Comparison of ENCODE assay signal across 13 cellular contexts in genomic region chr7:47170516-47170915, GRCh38.
DNase-seq lines count a peak whose midpoint lies in the region; ATAC-seq, FAIRE-seq and TF ChIP-seq lines count a peak whose summit lies in the region.
"Had no signal": no experiment of that assay in that cellular context is flagged by ENCODE, and none has a peak within 500 bp of the region (broad histone marks: within the 10 kb centered on the region; RNA-seq: fewer than 3 reads in every experiment).

No MANE protein-coding gene starts in this region.

- no peaks in the 10 kb centered on the region for H3K27me3 ChIP-seq in liver (ENCODE audit: control insufficient read depth in 4 of 4, insufficient read depth in 4 of 4, low read length in 3 of 4)
- H3K27me3 ChIP-seq in HepG2 (ENCODE audit: control insufficient read depth in 1 of 2, insufficient read depth in 2 of 2, low read length in 2 of 2), result no peaks in the 10 kb centered on the region
- no peaks in the 10 kb centered on the region for H3K27me3 ChIP-seq in upper lobe of left lung

- 92% methylated on average over 1 of the region's 1 CpG for WGBS in liver
- WGBS in HepG2 (ENCODE audit: low lambda C conversion rate), result 97% methylated on average over 1 of the region's 1 CpG
- WGBS in upper lobe of left lung, 2 donors, result 96 to 97% methylated on average over 1 of the region's 1 CpG

- CTCF ChIA-PET in HepG2 (lab: Yijun Ruan, JAX; ENCODE audit: low intra/inter-chr PET ratio, low total read pairs), result no interaction called here

- H2AFZ ChIP-seq in HepG2 (ENCODE audit: low read length), result no peak overlapping the region

- no peaks in the 10 kb centered on the region for H3K79me2 ChIP-seq in HepG2 (ENCODE audit: insufficient read depth, low read length)

- H3K9ac ChIP-seq in liver (ENCODE audit: low read depth in 1 of 2, low read length in 2 of 2) (no peak overlapping the region), HepG2 (ENCODE audit: insufficient read depth, low read depth, low read length) (no peak overlapping the region)

- TF ChIP-seq POLR2A in HepG2 (IDR thresholded peaks at IDR 0.05; ENCODE audit: insufficient read depth in 1 of 2, low read depth in 2 of 2, low read length in 2 of 2) (no peak), upper lobe of left lung (IDR thresholded peaks at IDR 0.05) (no peak)

- no TSS peak for BruUV-seq in HepG2 (replicated peaks; lab: Mats Ljungman, UMichigan)

- POLR2A ChIA-PET in HepG2 (lab: Yijun Ruan, JAX), result no interaction called here

- H3K4me2 ChIP-seq in HepG2 (ENCODE audit: low read depth, low read length), result no peak overlapping the region

- TF ChIP-seq EP300 in HepG2 (IDR thresholded peaks at IDR 0.05; ENCODE audit: low read depth in 2 of 2, low read length in 2 of 2) (no peak), HepG2 (CRISPR knock-in tag; IDR thresholded peaks at IDR 0.05; ENCODE audit: borderline replicate concordance) (no peak), upper lobe of left lung (IDR thresholded peaks at IDR 0.05) (no peak)

- FAIRE-seq in HepG2 (lab: Jason Lieb, UNC), result no peak

- H3K4me1 ChIP-seq in liver (ENCODE audit: control insufficient read depth in 4 of 4, insufficient read depth in 4 of 4, low read length in 3 of 4) (peaks cover 0 to 13% (median 4%) of the 10 kb centered on the region in 4 donors), HepG2 (ENCODE audit: insufficient read depth, low read length) (peaks cover 44% of the 10 kb centered on the region), upper lobe of left lung (no peaks in the 10 kb centered on the region)

- H3K4me3 ChIP-seq in liver (ENCODE audit: low read depth in 1 of 3, low read length in 3 of 3) (no peak overlapping the region), HepG2 (replicated peaks in 1 of 3; ENCODE audit: insufficient read depth in 1 of 3, low read depth in 2 of 3, low read length in 3 of 3) (no peak overlapping the region), foreskin fibroblast (ENCODE audit: low read depth in 1 of 2, low read length in 2 of 2) (no peak overlapping the region), upper lobe of left lung (no peak overlapping the region)

- H3K36me3 ChIP-seq in liver (ENCODE audit: control insufficient read depth in 4 of 4, insufficient read depth in 3 of 4, low read depth in 1 of 4, low read length in 3 of 4), result no peaks in the 10 kb centered on the region
- H3K36me3 ChIP-seq in HepG2 (replicated peaks in 1 of 2; ENCODE audit: control insufficient read depth in 1 of 2, insufficient read depth in 2 of 2, low read length in 2 of 2), result no peaks in the 10 kb centered on the region
- H3K36me3 ChIP-seq in upper lobe of left lung, result no peaks in the 10 kb centered on the region

- ATAC-seq in HepG2 (no peak), GM18498 (IDR thresholded peaks at IDR 0.05; ENCODE audit: unreplicated experiment) (no peak), HG03354 (IDR thresholded peaks at IDR 0.05; ENCODE audit: poor library complexity, severe bottlenecking, unreplicated experiment) (no peak), upper lobe of left lung (ENCODE audit: low FRiP score in 2 of 2) (no peak)
- ATAC-seq: natural killer cell had no signal

- TF ChIP-seq CTCF in liver (IDR thresholded peaks at IDR 0.05; ENCODE audit: low read depth, low read length, missing input control) (peak; percentile 48), HepG2 (CRISPR knock-in tag; IDR thresholded peaks at IDR 0.05) (no peak), foreskin fibroblast (IDR thresholded peaks at IDR 0.05; ENCODE audit: low read depth, low read length) (peak; percentile 26), upper lobe of left lung (IDR thresholded peaks at IDR 0.05) (peak in 2 of 6 experiments; percentile 37)

- intact Hi-C loops in HepG2 (cut with micrococcal nuclease; ENCODE audit: unreplicated experiment), result loop anchor here (1.0 to 10.0 kb wide), 2 partner anchors 69 to 1016 kb away; no protein-coding TSS in a partner anchor

- no peaks in the 10 kb centered on the region for H4K20me1 ChIP-seq in HepG2 (ENCODE audit: insufficient read depth, low read length)

- H3K27ac ChIP-seq in liver (ENCODE audit: low read depth in 1 of 2, low read length in 2 of 2) (no peak overlapping the region), HepG2 (ENCODE audit: extremely low read length, insufficient read depth, low read length) (no peak overlapping the region), upper lobe of left lung (no peak overlapping the region)

- H3K9me3 ChIP-seq in liver (ENCODE audit: control insufficient read depth in 4 of 4, low read length in 3 of 4) (no peaks in the 10 kb centered on the region), HepG2 (ENCODE audit: low read length) (0 out of 2 replicates have a peak, but pooled peaks cover 5% of the 10 kb centered on the region), upper lobe of left lung (no peaks in the 10 kb centered on the region)

- in situ Hi-C loops in HepG2 (cut with HindIII; ENCODE audit: extremely low pct_ligation_motif_present, low pct_unique_long_range_greater_than_20kb), result no loop called here

- TF ChIP-seq RAD21 in liver (IDR thresholded peaks at IDR 0.05) (peak; percentile 75 to 81), HepG2 (CRISPR knock-in tag; IDR thresholded peaks at IDR 0.05) (no peak)

- no peak for DNase-seq in HepG2 (ENCODE audit: low spot score)
- DNase-seq in SW480 (ENCODE audit: low spot score), result peak; percentile 17
- DNase-seq in foreskin fibroblast, result peak in 1 of 2 donors; percentile 44
- DNase-seq in COLO829 (ENCODE audit: low spot score), result no peak
- no peak for DNase-seq in upper lobe of left lung
- DNase-seq: CD8-positive, alpha-beta memory T cell; effector memory CD4-positive, alpha-beta T cell; natural killer cell; NCI-H2081 treated with DMSO at 0.1 percent for 48 hours; stimulated activated CD4-positive, alpha-beta T cell treated with anti-CD3 and anti-CD28 coated beads, Interleukin-15, amount 100 ng/mL, for 24 hours had no signal

TF ChIP-seq in liver, 16 proteins besides CTCF, POLR2A, EP300 and RAD21 (continues in another document):
- TF ChIP-seq, protein P1, sequence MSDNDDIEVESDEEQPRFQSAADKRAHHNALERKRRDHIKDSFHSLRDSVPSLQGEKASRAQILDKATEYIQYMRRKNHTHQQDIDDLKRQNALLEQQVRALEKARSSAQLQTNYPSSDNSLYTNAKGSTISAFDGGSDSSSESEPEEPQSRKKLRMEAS (IDR thresholded peaks at IDR 0.05), result no peak
- TF ChIP-seq SP1 (IDR thresholded peaks at IDR 0.05) (no peak), HNF4A (conservative IDR thresholded peaks at IDR 0.05) (no peak), JUND (IDR thresholded peaks at IDR 0.05) (no peak), TAF1 (conservative IDR thresholded peaks at IDR 0.05) (no peak), EGR1 (IDR thresholded peaks at IDR 0.05; ENCODE audit: low read depth in 2 of 2) (no peak)

TF ChIP-seq in HepG2, 621 proteins besides CTCF, POLR2A, EP300 and RAD21:
- TF ChIP-seq, protein P2, sequence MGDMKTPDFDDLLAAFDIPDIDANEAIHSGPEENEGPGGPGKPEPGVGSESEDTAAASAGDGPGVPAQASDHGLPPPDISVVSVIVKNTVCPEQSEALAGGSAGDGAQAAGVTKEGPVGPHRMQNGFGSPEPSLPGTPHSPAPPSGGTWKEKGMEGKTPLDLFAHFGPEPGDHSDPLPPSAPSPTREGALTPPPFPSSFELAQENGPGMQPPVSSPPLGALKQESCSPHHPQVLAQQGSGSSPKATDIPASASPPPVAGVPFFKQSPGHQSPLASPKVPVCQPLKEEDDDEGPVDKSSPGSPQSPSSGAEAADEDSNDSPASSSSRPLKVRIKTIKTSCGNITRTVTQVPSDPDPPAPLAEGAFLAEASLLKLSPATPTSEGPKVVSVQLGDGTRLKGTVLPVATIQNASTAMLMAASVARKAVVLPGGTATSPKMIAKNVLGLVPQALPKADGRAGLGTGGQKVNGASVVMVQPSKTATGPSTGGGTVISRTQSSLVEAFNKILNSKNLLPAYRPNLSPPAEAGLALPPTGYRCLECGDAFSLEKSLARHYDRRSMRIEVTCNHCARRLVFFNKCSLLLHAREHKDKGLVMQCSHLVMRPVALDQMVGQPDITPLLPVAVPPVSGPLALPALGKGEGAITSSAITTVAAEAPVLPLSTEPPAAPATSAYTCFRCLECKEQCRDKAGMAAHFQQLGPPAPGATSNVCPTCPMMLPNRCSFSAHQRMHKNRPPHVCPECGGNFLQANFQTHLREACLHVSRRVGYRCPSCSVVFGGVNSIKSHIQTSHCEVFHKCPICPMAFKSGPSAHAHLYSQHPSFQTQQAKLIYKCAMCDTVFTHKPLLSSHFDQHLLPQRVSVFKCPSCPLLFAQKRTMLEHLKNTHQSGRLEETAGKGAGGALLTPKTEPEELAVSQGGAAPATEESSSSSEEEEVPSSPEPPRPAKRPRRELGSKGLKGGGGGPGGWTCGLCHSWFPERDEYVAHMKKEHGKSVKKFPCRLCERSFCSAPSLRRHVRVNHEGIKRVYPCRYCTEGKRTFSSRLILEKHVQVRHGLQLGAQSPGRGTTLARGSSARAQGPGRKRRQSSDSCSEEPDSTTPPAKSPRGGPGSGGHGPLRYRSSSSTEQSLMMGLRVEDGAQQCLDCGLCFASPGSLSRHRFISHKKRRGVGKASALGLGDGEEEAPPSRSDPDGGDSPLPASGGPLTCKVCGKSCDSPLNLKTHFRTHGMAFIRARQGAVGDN (CRISPR knock-in tag; IDR thresholded peaks at IDR 0.05), result no peak
- TF ChIP-seq ZNF350 (CRISPR knock-in tag; IDR thresholded peaks at IDR 0.05; ENCODE audit: borderline replicate concordance, low read depth), result no peak
- TF ChIP-seq ZNF44 (CRISPR knock-in tag; IDR thresholded peaks at IDR 0.05), result no peak
- no peak for TF ChIP-seq AKAP8 (CRISPR knock-in tag; IDR thresholded peaks at IDR 0.05)
- TF ChIP-seq PHF5A (CRISPR knock-in tag; IDR thresholded peaks at IDR 0.05; ENCODE audit: low read depth, unreplicated experiment), result no peak
- TF ChIP-seq KMT2A (CRISPR knock-in tag; IDR thresholded peaks at IDR 0.05), result no peak
- TF ChIP-seq ZNF451 (CRISPR knock-in tag; IDR thresholded peaks at IDR 0.05), result no peak
- no peak for TF ChIP-seq ZNF790 (CRISPR knock-in tag; IDR thresholded peaks at IDR 0.05; ENCODE audit: borderline replicate concordance)
- TF ChIP-seq TBP (CRISPR knock-in tag; IDR thresholded peaks at IDR 0.05), result no peak
